ENCODE assay signal across 9 cellular contexts in genomic region chr6:6725120-6725833, GRCh38.
DNase-seq lines count a peak whose midpoint lies in the region; ATAC-seq, FAIRE-seq and TF ChIP-seq lines count a peak whose summit lies in the region.
"Had no signal": no experiment of that assay in that cellular context is flagged by ENCODE, and none has a peak within 500 bp of the region (broad histone marks: within the 10 kb centered on the region; RNA-seq: fewer than 3 reads in every experiment).

No MANE protein-coding gene starts in this region.

- no peaks in the 10 kb centered on the region for H3K27me3 ChIP-seq in H9 (ENCODE audit: insufficient read depth, low read length)
- peaks cover under 1% of the 10 kb centered on the region for H3K27me3 ChIP-seq in astrocyte (ENCODE audit: insufficient read depth, low read length)
- peaks cover 33% of the 10 kb centered on the region for H3K27me3 ChIP-seq in iPS-18a (ENCODE audit: control insufficient read depth, insufficient read depth, low read length)
- H3K27me3 ChIP-seq in spleen (replicated peaks in 1 of 7) = peaks cover 0 to 4% (median 0%) of the 10 kb centered on the region in 7 donors

- H3K23me2 ChIP-seq in H9 (ENCODE audit: insufficient read length, low read depth, low read length, poor library complexity, severe bottlenecking) = peaks cover 5% of the 10 kb centered on the region

- H3K4me3 ChIP-seq in astrocyte (ENCODE audit: insufficient read depth, low read depth, low read length) (peak overlapping the region; percentile 55), iPS-18a (ENCODE audit: low read length) (peak overlapping the region; percentile 33), spleen (peak overlapping the region in 5 of 8 donors; percentile 8 to 54 (median 18))

- no peak overlapping the region for H2BK15ac ChIP-seq in H9 (ENCODE audit: low read depth, low read length)

- H3K4me1 Mint-ChIP-seq in H9 (peaks cover 51 to 54% of the 10 kb centered on the region in 2 experiments), astrocyte (ENCODE audit: low read depth, unreplicated experiment) (peaks cover 7% of the 10 kb centered on the region)

- H2BK5ac ChIP-seq in H9 (ENCODE audit: insufficient read length, low read length) = no peak overlapping the region

- no peak overlapping the region for H4K5ac ChIP-seq in H9 (ENCODE audit: insufficient read length, low read depth, low read length)

- H3K36me3 Mint-ChIP-seq in H9 (ENCODE audit: insufficient read depth in 1 of 3, low read depth in 3 of 3) (no peaks in the 10 kb centered on the region; a peak in 1 of 7 replicates), astrocyte (ENCODE audit: low read depth, unreplicated experiment) (no peaks in the 10 kb centered on the region)

- H3T11ph ChIP-seq in H9 (ENCODE audit: low read length) = no peak overlapping the region

- H3K27ac ChIP-seq in H9 (ENCODE audit: insufficient read length, low read depth, low read length) = no peak overlapping the region
- H3K27ac ChIP-seq in astrocyte (ENCODE audit: low read depth, low read length) = peak overlapping the region; percentile 34
- H3K27ac ChIP-seq in iPS-18a (ENCODE audit: low read length) = no peak overlapping the region
- peak overlapping the region; percentile 49 to 90 (median 84) for H3K27ac ChIP-seq in spleen

- H2AFZ ChIP-seq in H9 (ENCODE audit: low read length) (no peak overlapping the region), astrocyte (ENCODE audit: low read depth, low read length) (peak overlapping the region; percentile 84)

- FAIRE-seq in astrocyte (lab: Jason Lieb, UNC) = no peak
- FAIRE-seq: GM12891 had no signal

- H2BK12ac ChIP-seq in H9 (ENCODE audit: insufficient read length, low read depth, low read length) = peak overlapping the region; percentile 22

- ATAC-seq in GM21360 (IDR thresholded peaks at IDR 0.05; ENCODE audit: unreplicated experiment) = no peak

- peak overlapping the region; percentile 35 for H3K4me2 ChIP-seq in H9 (ENCODE audit: insufficient read depth, insufficient read length, low read length)
- H3K4me2 ChIP-seq in astrocyte (ENCODE audit: low read length) = peak overlapping the region; percentile 87

- H2BK20ac ChIP-seq in H9 (ENCODE audit: low read depth, low read length, poor library complexity, severe bottlenecking) = no peak overlapping the region

- no peak for TF ChIP-seq POLR2A in spleen (IDR thresholded peaks at IDR 0.05)

- H3K36me3 ChIP-seq in astrocyte (ENCODE audit: insufficient read depth, low read length) = no peaks in the 10 kb centered on the region
- no peaks in the 10 kb centered on the region for H3K36me3 ChIP-seq in iPS-18a (ENCODE audit: control insufficient read depth, low read depth, low read length)
- no peaks in the 10 kb centered on the region for H3K36me3 ChIP-seq in spleen

- H3K4me3 Mint-ChIP-seq in H9 = peak overlapping the region; percentile 16 to 50; a peak in 4 of 5 replicates
- peak overlapping the region; percentile 66 for H3K4me3 Mint-ChIP-seq in astrocyte (ENCODE audit: unreplicated experiment)

- no CpG with 5 or more reads among the region's 20 CpGs for WGBS in H9 (ENCODE audit: extremely low coverage, insufficient read length, low lambda C conversion rate)
- 34 to 79% (median 65%) methylated on average over 19 to 20 of the region's 20 CpGs for WGBS in spleen, 5 donors

- peak overlapping the region in 2 of 3 experiments; percentile 22; a peak in 2 of 7 replicates for H3K27ac Mint-ChIP-seq in H9
- no peak overlapping the region for H3K27ac Mint-ChIP-seq in astrocyte (ENCODE audit: unreplicated experiment)

- intact Hi-C loops in spleen (cut with DNase I; ENCODE audit: low total_unique reads) = no loop called here

- no peak overlapping the region for H2AK5ac ChIP-seq in H9 (ENCODE audit: insufficient read length, low read length)

- peak overlapping the region; percentile 34 for H3K14ac ChIP-seq in H9 (ENCODE audit: insufficient read depth, low read length)

- DNase-seq in H9 = peak; percentile 75
- DNase-seq in astrocyte (ENCODE audit: low read depth) = no peak
- DNase-seq in spleen = no peak
- no peak for DNase-seq in NCI-H1436 treated with DMSO at 0.1 percent for 48 hours (lab: John Stamatoyannopoulos, UW)
- no peak for DNase-seq in activated naive CD4-positive, alpha-beta T cell treated with Interleukin-2 at 50 U/mL for 16 hours
- DNase-seq in NCI-H2081 treated with DMSO at 0.1 percent for 48 hours (lab: John Stamatoyannopoulos, UW) = no peak

- no peak overlapping the region for H4K8ac ChIP-seq in H9 (replicated peaks; ENCODE audit: insufficient read length, low read depth, low read length)

- H3K4ac ChIP-seq in H9 (ENCODE audit: low read depth, low read length) = no peak overlapping the region

- peak overlapping the region; percentile 36 for H3K18ac ChIP-seq in H9 (ENCODE audit: insufficient read length, low read depth, low read length)

- H3K79me1 ChIP-seq in H9 (ENCODE audit: insufficient read depth, low read depth, low read length, poor library complexity, severe bottlenecking) = no peaks in the 10 kb centered on the region

- H3K27me3 Mint-ChIP-seq in H9 (ENCODE audit: low read depth) = peaks cover 29% of the 10 kb centered on the region
- H3K27me3 Mint-ChIP-seq in astrocyte (ENCODE audit: low read depth, unreplicated experiment) = peaks cover 9% of the 10 kb centered on the region

- H3K56ac ChIP-seq in H9 (ENCODE audit: insufficient read length, low read depth, low read length) = no peak overlapping the region

- TF ChIP-seq CTCF in H9 (conservative IDR thresholded peaks at IDR 0.05) (no peak), astrocyte (IDR thresholded peaks at IDR 0.05; ENCODE audit: insufficient read depth, low read depth, low read length) (no peak), spleen (IDR thresholded peaks at IDR 0.05 in 8 of 11, conservative IDR thresholded peaks at IDR 0.05 in 3 of 11) (no peak)

- H3K9me3 ChIP-seq in H9 (ENCODE audit: control insufficient read depth, low read depth, low read length) (no peaks in the 10 kb centered on the region), astrocyte (ENCODE audit: insufficient read depth, low read depth, low read length) (no peaks in the 10 kb centered on the region), iPS-18a (ENCODE audit: control insufficient read depth, low read depth, low read length) (no peaks in the 10 kb centered on the region), spleen (no peaks in the 10 kb centered on the region)

- H2BK120ac ChIP-seq in H9 (ENCODE audit: low read depth, low read length, poor library complexity, severe bottlenecking) = no peak overlapping the region

- H4K20me1 ChIP-seq in H9 (ENCODE audit: control insufficient read depth, insufficient read depth, insufficient read length) (no peaks in the 10 kb centered on the region), astrocyte (ENCODE audit: insufficient read depth, low read length) (no peaks in the 10 kb centered on the region)

- H3K23ac ChIP-seq in H9 (ENCODE audit: insufficient read length, low read depth, low read length) = no peak overlapping the region

- H3K4me1 ChIP-seq in H9 (ENCODE audit: insufficient read depth, low read length) = peaks cover 4% of the 10 kb centered on the region; the same call in 1 of the 2 replicates
- peaks cover 18% of the 10 kb centered on the region for H3K4me1 ChIP-seq in astrocyte (ENCODE audit: insufficient read depth, low read length)
- H3K4me1 ChIP-seq in iPS-18a (ENCODE audit: control insufficient read depth, low read depth, low read length) = peaks cover 45% of the 10 kb centered on the region
- peaks cover 12 to 51% (median 25%) of the 10 kb centered on the region in 6 donors for H3K4me1 ChIP-seq in spleen

- no peaks in the 10 kb centered on the region for H3K79me2 ChIP-seq in H9 (ENCODE audit: insufficient read depth, low read length)
- H3K79me2 ChIP-seq in astrocyte (ENCODE audit: insufficient read depth, low read length) = no peaks in the 10 kb centered on the region

- peak overlapping the region; percentile 11 for H4K91ac ChIP-seq in H9 (ENCODE audit: insufficient read length, low read depth, low read length)

- H3K9ac ChIP-seq in H9 (ENCODE audit: extremely low read depth, insufficient read length, low read length) = no peak overlapping the region
- peak overlapping the region; percentile 71 for H3K9ac ChIP-seq in astrocyte (ENCODE audit: low read length)
- H3K9ac ChIP-seq in iPS-18a (ENCODE audit: low read length) = peak overlapping the region; percentile 49

- H3K9me3 Mint-ChIP-seq in H9 (no peaks in the 10 kb centered on the region), astrocyte (ENCODE audit: unreplicated experiment) (no peaks in the 10 kb centered on the region)

Comparison
In these comparisons a context has a peak if more than half of its experiments do, and no peak if none do; other contexts are left out.
1. H3K27ac ChIP-seq: peak in astrocyte (single experiment) and spleen (8 of 8); none in H9 (single experiment) and iPS-18a (single experiment).
2. Peak in every context shown above with its lines, with median percentiles within 50 percentile points of each other: H3K4me3 ChIP-seq.